Comparison of ENCODE assay signal across 8 cellular contexts in the genomic region with DNA sequence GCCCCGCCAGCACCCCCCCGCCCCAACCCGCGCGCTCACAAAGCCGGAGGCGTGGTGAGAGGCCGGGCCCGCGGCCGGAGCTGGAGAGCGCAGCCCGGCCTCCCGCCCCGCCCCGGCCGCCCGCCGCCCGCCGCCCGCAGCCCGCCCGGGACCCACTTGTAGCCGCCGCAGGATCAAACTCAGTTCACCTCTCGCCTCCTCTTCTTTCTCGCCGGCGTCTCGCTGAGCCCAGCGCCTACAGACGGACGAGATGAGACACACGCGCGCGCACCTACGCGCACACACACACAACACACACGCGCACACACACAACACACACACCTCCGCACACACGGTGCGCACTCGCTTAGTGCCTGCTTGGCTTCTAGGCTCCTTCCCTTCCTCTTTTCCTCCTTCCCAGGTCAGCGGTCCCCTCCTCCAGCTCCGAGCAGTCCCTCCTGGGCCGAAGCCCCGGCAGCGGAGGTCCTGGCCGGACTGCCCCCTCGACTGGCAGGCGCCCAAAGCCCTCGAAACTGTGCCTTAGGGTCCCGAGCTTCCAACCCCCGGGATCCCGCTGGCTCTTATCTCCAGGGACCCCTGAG. TPM values are rescaled to one million over a fixed set of nuclear protein-coding genes. Genes with fewer than 3 reads are reported as not detected.
A peak's percentile ranks its signal among the peaks of the same experiment; 100 is the strongest.
DNase-seq lines count a peak whose midpoint lies in the region; ATAC-seq, FAIRE-seq and TF ChIP-seq lines count a peak whose summit lies in the region.

No MANE protein-coding gene starts in this region.

- peaks cover 39 to 72% (median 64%) of the 10 kb centered on the region in 4 experiments for H3K27me3 ChIP-seq in H1 (replicated peaks in 1 of 4; ENCODE audit: control insufficient read depth in 3 of 4, extremely low read depth in 1 of 4, insufficient read depth in 3 of 4, low read length in 3 of 4)

- H4K5ac ChIP-seq in H1 (ENCODE audit: insufficient read length, low read depth, low read length) = no peak overlapping the region

- no peaks in the 10 kb centered on the region for H3K9me3 Mint-ChIP-seq in T-helper 1 cell treated with Interleukin-12 subunit alpha and Interleukin-12 subunit beta and Interleukin-4 antibody, amounts not matched to agents 30 μg/mL and 1 μg/mL, for 36 hours
- H3K9me3 Mint-ChIP-seq in type B pancreatic cell = no peaks in the 10 kb centered on the region

- H2AK5ac ChIP-seq in H1 (ENCODE audit: low read depth, low read length) = no peak overlapping the region

- no peak for ATAC-seq in activated CD4-positive, CD25-positive, alpha-beta regulatory T cell treated with anti-CD3 and anti-CD28 coated beads, Interleukin-2, amount 50 U/mL, for 24 hours
- no peak for ATAC-seq in HG02981 (IDR thresholded peaks at IDR 0.05; ENCODE audit: unreplicated experiment)

- H3K9ac ChIP-seq in H1 (replicated peaks in 1 of 4; ENCODE audit: extremely low read depth in 1 of 4, low read depth in 3 of 4, low read length in 3 of 4) = no peak overlapping the region

- H2BK12ac ChIP-seq in H1 (ENCODE audit: low read depth, low read length) = peak overlapping the region; percentile 97; the same call in 1 of the 2 replicates

- H3K4me3 ChIP-seq in H1 (ENCODE audit: extremely low read depth in 1 of 4, insufficient read depth in 2 of 4, low read depth in 3 of 4, low read length in 4 of 4) = peak overlapping the region; percentile 49 to 56 (median 52)
- H3K4me3 ChIP-seq in mesodermal cell (ENCODE audit: extremely low read depth, insufficient read depth, low read length, poor library complexity, severe bottlenecking) = peak overlapping the region; percentile 22

- H3K4ac ChIP-seq in H1 (replicated peaks; ENCODE audit: insufficient read length, low read depth, low read length) = no peak overlapping the region

- peak overlapping the region; percentile 31 for H3K4me3 Mint-ChIP-seq in T-helper 1 cell treated with Interleukin-12 subunit alpha and Interleukin-12 subunit beta and Interleukin-4 antibody, amounts not matched to agents 30 μg/mL and 1 μg/mL, for 36 hours
- peak overlapping the region; percentile 88 for H3K4me3 Mint-ChIP-seq in type B pancreatic cell

- H2BK20ac ChIP-seq in H1 (ENCODE audit: low read length) = no peak overlapping the region

- H2BK120ac ChIP-seq in H1 (replicated peaks; ENCODE audit: low read depth, low read length) = no peak overlapping the region

- POLR2A ChIA-PET in H1 (lab: Charles Lee; ENCODE audit: partially characterized antibody) = no interaction called here

- no peak for TF ChIP-seq RAD21 in H1 (IDR thresholded peaks at IDR 0.05 in 1 of 2, conservative IDR thresholded peaks at IDR 0.05 in 1 of 2; ENCODE audit: low read depth in 2 of 2, low read length in 2 of 2)

- H3K4me2 ChIP-seq in H1 (ENCODE audit: insufficient read depth in 1 of 2, low read depth in 2 of 2, low read length in 2 of 2) = peak overlapping the region; percentile 62 to 87

- H2BK5ac ChIP-seq in H1 (ENCODE audit: low read depth, low read length) = no peak overlapping the region

- H3K23me2 ChIP-seq in H1 (ENCODE audit: low read depth, low read length) = peaks cover 25% of the 10 kb centered on the region

- H3K27me3 Mint-ChIP-seq in T-helper 1 cell treated with Interleukin-12 subunit alpha and Interleukin-12 subunit beta and Interleukin-4 antibody, amounts not matched to agents 30 μg/mL and 1 μg/mL, for 36 hours (ENCODE audit: low read depth) = peaks cover 59% of the 10 kb centered on the region
- H3K27me3 Mint-ChIP-seq in type B pancreatic cell = peaks cover 73% of the 10 kb centered on the region

- no peak overlapping the region for H3K27ac ChIP-seq in H1 (ENCODE audit: low read depth, low read length)
- no peak overlapping the region for H3K27ac ChIP-seq in mesodermal cell (ENCODE audit: low read depth, low read length, severe bottlenecking)

- no peaks in the 10 kb centered on the region for H3K9me3 ChIP-seq in H1 (ENCODE audit: insufficient read depth in 2 of 2, low read depth in 1 of 2, low read length in 1 of 2)
- H3K9me3 ChIP-seq in mesodermal cell (ENCODE audit: control insufficient read depth, low read length) = peaks cover 10% of the 10 kb centered on the region

- CTCF ChIA-PET in H1 (lab: Charles Lee; ENCODE audit: partially characterized antibody) = interaction anchor here (1.1 to 7.0 kb wide), 14 partner anchors 9 to 619 kb away, joined by 3 to 115 read pairs (median 7); no protein-coding TSS in a partner anchor

- H3K36me3 ChIP-seq in H1 (ENCODE audit: control insufficient read depth in 2 of 4, insufficient read depth in 4 of 4, low read length in 3 of 4) (no peaks in the 10 kb centered on the region), mesodermal cell (ENCODE audit: control insufficient read depth, insufficient read depth, low read length) (no peaks in the 10 kb centered on the region)

- peak overlapping the region; percentile 92; the same call in 1 of the 2 replicates for H2BK15ac ChIP-seq in H1 (ENCODE audit: low read length)

- TF ChIP-seq POLR2A in H1 (IDR thresholded peaks at IDR 0.05; ENCODE audit: control extremely low read depth in 1 of 2, low read depth in 2 of 2, low read length in 2 of 2) = no peak

- H4K91ac ChIP-seq in H1 (replicated peaks; ENCODE audit: insufficient read length, low read length) = no peak overlapping the region

- H3K23ac ChIP-seq in H1 (ENCODE audit: insufficient read length) = no peak overlapping the region

- TF ChIP-seq EP300 in H1 (IDR thresholded peaks at IDR 0.05; ENCODE audit: borderline replicate concordance in 1 of 2, low read depth in 2 of 2, low read length in 2 of 2) = no peak

- no peak overlapping the region for H3K27ac Mint-ChIP-seq in T-helper 1 cell treated with Interleukin-12 subunit alpha and Interleukin-12 subunit beta and Interleukin-4 antibody, amounts not matched to agents 30 μg/mL and 1 μg/mL, for 36 hours
- H3K27ac Mint-ChIP-seq in type B pancreatic cell = peak overlapping the region; percentile 83

- peaks cover 0 to 13% of the 10 kb centered on the region in 2 experiments for H4K20me1 ChIP-seq in H1 (replicated peaks in 1 of 2; ENCODE audit: control insufficient read depth in 1 of 2, insufficient read depth in 2 of 2, low read length in 2 of 2)

- H3K79me2 ChIP-seq in H1 (ENCODE audit: control insufficient read depth in 1 of 2, insufficient read depth in 2 of 2, low read length in 2 of 2) = no peaks in the 10 kb centered on the region

- peak overlapping the region; percentile 48 for H3K18ac ChIP-seq in H1 (ENCODE audit: extremely low read depth, low read length)

- H3K4me1 ChIP-seq in H1 (replicated peaks in 1 of 4; ENCODE audit: control insufficient read depth in 3 of 4, insufficient read depth in 4 of 4, low read length in 3 of 4) (peaks cover 7 to 29% (median 17%) of the 10 kb centered on the region in 4 experiments), mesodermal cell (ENCODE audit: control insufficient read depth, insufficient read depth, low read length, poor library complexity, severe bottlenecking) (peaks cover 4% of the 10 kb centered on the region)

- H3K56ac ChIP-seq in H1 (replicated peaks; ENCODE audit: insufficient read length, low read depth, low read length) = no peak overlapping the region

- FAIRE-seq in H1 (lab: Jason Lieb, UNC) = no peak

- peaks cover 5% of the 10 kb centered on the region for H3K36me3 Mint-ChIP-seq in T-helper 1 cell treated with Interleukin-12 subunit alpha and Interleukin-12 subunit beta and Interleukin-4 antibody, amounts not matched to agents 30 μg/mL and 1 μg/mL, for 36 hours (ENCODE audit: low read depth)
- no peaks in the 10 kb centered on the region for H3K36me3 Mint-ChIP-seq in type B pancreatic cell

- DNase-seq in activated CD4-positive, CD25-positive, alpha-beta regulatory T cell treated with anti-CD3 and anti-CD28 coated beads, Interleukin-2, amount 50 U/mL, for 72 hours = peak; percentile 36
- DNase-seq in H1 (ENCODE audit: low read depth in 1 of 2, low spot score in 2 of 2) (peak in 1 of 2 experiments; percentile 78), type B pancreatic cell (ENCODE audit: extremely low spot score, unreplicated experiment) (peak; percentile 72), Kasumi-1 (lab: John Stamatoyannopoulos, UW) (no peak)

- H4K8ac ChIP-seq in H1 (ENCODE audit: extremely low read depth, insufficient read depth, low read length) = no peak overlapping the region

- TF ChIP-seq CTCF in H1 (IDR thresholded peaks at IDR 0.05; ENCODE audit: control extremely low read depth in 1 of 3, insufficient read depth in 1 of 3, low read depth in 1 of 3, low read length in 3 of 3) (no peak), type B pancreatic cell (conservative IDR thresholded peaks at IDR 0.05) (no peak)

- H3K79me1 ChIP-seq in H1 (ENCODE audit: low read depth, low read length) = no peaks in the 10 kb centered on the region

- H3K14ac ChIP-seq in H1 (ENCODE audit: insufficient read length) = no peak overlapping the region

- peak overlapping the region; percentile 72; the same call in 1 of the 2 replicates for H2AFZ ChIP-seq in H1 (ENCODE audit: low read length)

- WGBS in H1 (ENCODE audit: extremely low coverage in 1 of 2, insufficient coverage in 1 of 2, insufficient read length in 1 of 2, insufficient replicate concordance in 2 of 2, low coverage in 1 of 2, low lambda C conversion rate in 2 of 2, missing lambda C conversion rate in 1 of 2), 2 experiments = 2% methylated on average over 37 of the region's 58 CpGs; no CpG with 5 or more reads in 1 of the 2 experiments
- 0 to 1% methylated on average over 21 to 26 of the region's 58 CpGs for WGBS in mesodermal cell (ENCODE audit: insufficient coverage in 2 of 2), 2 experiments

- H3K4me1 Mint-ChIP-seq in T-helper 1 cell treated with Interleukin-12 subunit alpha and Interleukin-12 subunit beta and Interleukin-4 antibody, amounts not matched to agents 30 μg/mL and 1 μg/mL, for 36 hours (ENCODE audit: low read depth) = peaks cover 11% of the 10 kb centered on the region
- peaks cover 22% of the 10 kb centered on the region for H3K4me1 Mint-ChIP-seq in type B pancreatic cell (ENCODE audit: unreplicated experiment)

TF ChIP-seq in H1, 55 proteins besides CTCF, POLR2A, EP300 and RAD21 (continues in another document):
- TF ChIP-seq CTBP2 (IDR thresholded peaks at IDR 0.05; ENCODE audit: borderline replicate concordance, insufficient read depth, insufficient read length, low read length) (no peak), RFX5 (IDR thresholded peaks at IDR 0.05; ENCODE audit: borderline replicate concordance, low read depth, low read length) (no peak), JUND (IDR thresholded peaks at IDR 0.05; ENCODE audit: low read length) (no peak)

RNA-seq across cellular contexts. Expression of a gene that starts 1.4 kb away (rescaled TPM):
- 0.36 and 0.69 TPM in 2 replicates for total RNA-seq in H1 (2021; fragmentation: NEBNext Ultra II Directional; extraction: Animal tissue kit (Norgen Biotek cat#: 25700))
- polyA plus RNA-seq in H1 (2011; rRNA removed) = 0.06 and 0.19 TPM in 2 replicates
- polyA plus RNA-seq in H1 (2011; cell fraction: cytosol; rRNA removed) = 0.34 TPM
- 0.53 TPM for polyA plus RNA-seq in H1 (2011; cell fraction: nucleus; rRNA removed)
- 0.08 to 0.77 TPM (median 0.23 TPM) in 4 replicates for polyA plus RNA-seq in H1 (2012, experiment 1 of 2)
- polyA plus RNA-seq in H1 (2012, experiment 2 of 2) = 0.08 TPM
- 0.12 TPM for polyA plus RNA-seq in H1 (2013, experiment 1 of 2)
- polyA plus RNA-seq in H1 (2013, experiment 2 of 2) = 0.09 TPM
- 0.13 and 0.24 TPM in 2 replicates for polyA minus RNA-seq in H1 (2011; rRNA and poly(A)+ RNA removed)
- not detected for polyA minus RNA-seq in H1 (2011; cell fraction: cytosol; rRNA and poly(A)+ RNA removed)
- polyA minus RNA-seq in H1 (2011; cell fraction: nucleus; rRNA and poly(A)+ RNA removed) = 0.10 TPM
- polyA plus RNA-seq in mesodermal cell (2013, experiment 1 of 2) = 0.74 TPM
- 0.66 TPM for polyA plus RNA-seq in mesodermal cell (2013, experiment 2 of 2)
- 5.4 and 23.6 TPM in 2 replicates for total RNA-seq in type B pancreatic cell (ENCODE audit: low replicate concordance)

Comparison
In these comparisons a context has a peak if more than half of its experiments do, and no peak if none do; other contexts are left out.
1. DNase-seq: peak in activated CD4-positive, CD25-positive, alpha-beta regulatory T cell treated with anti-CD3 and anti-CD28 coated beads, Interleukin-2, amount 50 U/mL, for 72 hours (single experiment) and type B pancreatic cell (single experiment); none in Kasumi-1 (0 of 2).